In genomic region chr19:22545751-22546150, GRCh38 we compare ENCODE assay signal across 9 cellular contexts.
DNase-seq lines count a peak whose midpoint lies in the region; ATAC-seq and TF ChIP-seq lines count a peak whose summit lies in the region.
"Had no signal": no experiment of that assay in that cellular context is flagged by ENCODE, and none has a peak within 500 bp of the region (broad histone marks: within the 10 kb centered on the region; RNA-seq: fewer than 3 reads in every experiment).

No MANE protein-coding gene starts in this region.

- TF ChIP-seq CTCF in NB4 (IDR thresholded peaks at IDR 0.05; ENCODE audit: low read depth, low read length), result peak; percentile 82
- TF ChIP-seq CTCF in cardiac fibroblast (IDR thresholded peaks at IDR 0.05; ENCODE audit: low read depth, low read length), result peak; percentile 40

- TF ChIP-seq POLR2A in NB4 (IDR thresholded peaks at IDR 0.05; ENCODE audit: extremely low read depth, insufficient read length), result no peak

- H3K4me3 ChIP-seq in NB4 (ENCODE audit: low read depth, low read length), result no peak overlapping the region
- no peak overlapping the region for H3K4me3 ChIP-seq in cardiac fibroblast (replicated peaks in 1 of 2; ENCODE audit: low read depth in 2 of 2, low read length in 2 of 2)

- ATAC-seq in GM19452 (IDR thresholded peaks at IDR 0.05; ENCODE audit: unreplicated experiment) (no peak), GM19035 (IDR thresholded peaks at IDR 0.05; ENCODE audit: unreplicated experiment) (no peak), GM18907 (IDR thresholded peaks at IDR 0.05; ENCODE audit: unreplicated experiment) (no peak)
- ATAC-seq: left colon had no signal

- DNase-seq in activated CD4-positive, alpha-beta T cell treated with anti-CD3 and anti-CD28 coated beads for 48 hours, result peak; percentile 56
- no peak for DNase-seq in activated CD4-positive, alpha-beta T cell treated with anti-CD3 and anti-CD28 coated beads for 1 hour
- DNase-seq in NB4 (ENCODE audit: low read depth), result peak; percentile 81
- DNase-seq in cardiac fibroblast (ENCODE audit: low read depth in 2 of 2), result peak in 1 of 2 donors; percentile 29
- peak in 36 of 56 donors; percentile 0 to 68 (median 8) for DNase-seq in nucleus accumbens (lab: John Stamatoyannopoulos, UW)
